Comparison of ENCODE assay signal across 1 cellular context in genomic region chr1:17359808-17360207, GRCh38.
TF ChIP-seq lines count a peak whose summit lies in the region.

No MANE protein-coding gene starts in this region.

TF ChIP-seq in K562, 482 proteins besides CTCF, POLR2A, EP300 and RAD21 (continued from another document):
- TF ChIP-seq MLX (CRISPR knock-in tag; conservative IDR thresholded peaks at IDR 0.05) (no peak), ZFX (CRISPR knock-in tag; IDR thresholded peaks at IDR 0.05) (peak; percentile 41; the same call in 1 of the 2 replicates), ZNF79 (CRISPR knock-in tag; IDR thresholded peaks at IDR 0.05; ENCODE audit: low read depth) (no peak), EGR1 (conservative IDR thresholded peaks at IDR 0.05) (no peak), SMARCC2 (IDR thresholded peaks at IDR 0.05; ENCODE audit: low read depth) (no peak), L3MBTL2 (IDR thresholded peaks at IDR 0.05) (peak; percentile 49; the same call in 1 of the 2 replicates), JUNB (CRISPR knock-in tag; conservative IDR thresholded peaks at IDR 0.05) (no peak), ZFP30 (CRISPR knock-in tag; IDR thresholded peaks at IDR 0.05; ENCODE audit: borderline replicate concordance) (no peak), TRIM28 (IDR thresholded peaks at IDR 0.05) (no peak), ZFP91 (CRISPR knock-in tag; IDR thresholded peaks at IDR 0.05) (no peak), ZNF398 (CRISPR knock-in tag; IDR thresholded peaks at IDR 0.05) (no peak), CHCHD3 (CRISPR knock-in tag; IDR thresholded peaks at IDR 0.05) (no peak), GATAD2B (IDR thresholded peaks at IDR 0.05; ENCODE audit: borderline replicate concordance) (no peak), CBX3 (IDR thresholded peaks at IDR 0.05; ENCODE audit: borderline replicate concordance in 1 of 2, low read length in 2 of 2) (0 out of 3 replicates have a peak, but pooled peaks of 1 of the 2 experiments have one; percentile 20), ZKSCAN1 (IDR thresholded peaks at IDR 0.05; ENCODE audit: low read depth, low read length) (peak; percentile 71), PHF21A (IDR thresholded peaks at IDR 0.05; ENCODE audit: borderline replicate concordance, low read depth) (no peak), MAX (CRISPR knock-in tag; IDR thresholded peaks at IDR 0.05) (0 out of 2 replicates have a peak, but pooled peaks have one; percentile 10), ZFP1 (CRISPR knock-in tag; IDR thresholded peaks at IDR 0.05) (no peak), CCAR2 (IDR thresholded peaks at IDR 0.05; ENCODE audit: low read depth, low read length) (no peak), TFAM (CRISPR knock-in tag; conservative IDR thresholded peaks at IDR 0.05) (no peak), GTF2E2 (tag; IDR thresholded peaks at IDR 0.05) (no peak), TBP (optimal IDR thresholded peaks at IDR 0.05; ENCODE audit: low read depth, low read length) (peak; percentile 84), TOE1 (IDR thresholded peaks at IDR 0.05; ENCODE audit: borderline replicate concordance) (no peak), TOE1 (CRISPR knock-in tag; IDR thresholded peaks at IDR 0.05; ENCODE audit: borderline replicate concordance, low read depth) (no peak), ZNF280A (IDR thresholded peaks at IDR 0.05; ENCODE audit: low read depth, partially characterized antibody) (no peak), IRF2 (CRISPR knock-in tag; IDR thresholded peaks at IDR 0.05) (no peak), MXD1 (CRISPR knock-in tag; IDR thresholded peaks at IDR 0.05; ENCODE audit: borderline replicate concordance, poor library complexity, severe bottlenecking) (no peak), RB1 (IDR thresholded peaks at IDR 0.05; ENCODE audit: low read depth) (no peak), PRPF4 (IDR thresholded peaks at IDR 0.05; ENCODE audit: insufficient read depth, low read depth, low read length, poor library complexity, severe bottlenecking) (no peak), NFXL1 (CRISPR knock-in tag; IDR thresholded peaks at IDR 0.05) (no peak), E2F6 (IDR thresholded peaks at IDR 0.05; ENCODE audit: borderline replicate concordance in 1 of 2, extremely low read depth in 1 of 2, insufficient read depth in 1 of 2, insufficient read length in 1 of 2, low read depth in 1 of 2, low read length in 1 of 2, poor library complexity in 1 of 2, severe bottlenecking in 1 of 2) (peak in 1 of 2 experiments; percentile 45), USF2 (CRISPR knock-in tag; IDR thresholded peaks at IDR 0.05) (no peak), E2F5 (CRISPR knock-in tag; IDR thresholded peaks at IDR 0.05) (no peak), KLF10 (CRISPR knock-in tag; IDR thresholded peaks at IDR 0.05) (no peak), RBBP5 (IDR thresholded peaks at IDR 0.05; ENCODE audit: borderline replicate concordance, insufficient read depth, low read length, poor library complexity, severe bottlenecking) (no peak), SAP30 (IDR thresholded peaks at IDR 0.05; ENCODE audit: borderline replicate concordance, insufficient read depth, low read depth, low read length, poor library complexity, severe bottlenecking) (no peak), ATF7 (IDR thresholded peaks at IDR 0.05) (no peak), TCF3 (CRISPR knock-in tag; IDR thresholded peaks at IDR 0.05) (no peak), POLR3A (IDR thresholded peaks at IDR 0.05; ENCODE audit: borderline replicate concordance, extremely low read depth, insufficient read depth, insufficient read length) (peak; percentile 42), NKRF (IDR thresholded peaks at IDR 0.05; ENCODE audit: borderline replicate concordance) (no peak), SMARCA5 (IDR thresholded peaks at IDR 0.05) (no peak)
